9 cellular contexts compared by ENCODE assay signal in the genomic region with DNA sequence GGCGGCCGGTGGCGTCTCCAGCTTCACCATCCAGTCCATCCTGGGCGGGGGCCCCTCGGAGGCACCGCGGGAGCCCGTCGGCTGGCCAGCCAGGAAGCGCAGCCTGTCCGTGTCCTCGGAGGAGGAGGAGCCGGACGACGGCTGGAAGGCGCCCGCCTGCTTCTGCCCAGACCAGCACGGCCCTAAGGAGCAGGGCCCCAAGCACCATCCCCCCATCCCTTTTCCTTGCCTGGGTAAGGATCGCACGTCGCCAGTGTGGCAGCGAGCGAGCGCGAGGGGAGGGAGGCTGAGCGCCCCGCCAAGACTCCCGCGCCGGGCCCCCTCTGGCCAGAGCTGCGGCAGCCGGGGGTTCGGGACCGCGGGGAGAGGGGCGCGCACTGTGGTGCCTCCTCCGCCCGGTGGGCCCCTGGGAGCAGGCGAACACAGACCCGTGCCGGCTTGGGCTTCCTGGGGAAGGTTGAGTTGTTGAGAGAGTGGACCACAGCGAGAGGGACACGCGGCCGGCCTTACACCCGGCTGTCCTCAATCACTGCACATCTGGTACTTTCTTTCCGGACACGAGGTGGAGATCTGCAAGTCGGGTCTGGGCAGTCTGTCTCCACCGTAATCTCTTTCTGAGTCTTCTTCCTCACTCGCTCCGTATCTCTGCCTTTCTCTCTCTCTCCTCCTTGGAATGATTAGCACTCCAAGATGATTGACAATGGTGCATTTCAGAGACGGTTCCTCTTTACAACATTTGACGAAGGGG. TPM values are rescaled to one million over a fixed set of nuclear protein-coding genes. Genes with fewer than 3 reads are reported as not detected.
DNase-seq lines count a peak whose midpoint lies in the region; ATAC-seq lines count a peak whose summit lies in the region.
"Had no signal": no experiment of that assay in that cellular context is flagged by ENCODE, and none has a peak within 500 bp of the region (broad histone marks: within the 10 kb centered on the region; RNA-seq: fewer than 3 reads in every experiment).

No MANE protein-coding gene starts in this region.

- H3K9me3 ChIP-seq in HAP-1: no peaks in the 10 kb centered on the region
- no peaks in the 10 kb centered on the region for H3K9me3 ChIP-seq in mesodermal cell (ENCODE audit: control insufficient read depth, low read length)

- no peaks in the 10 kb centered on the region for H3K27me3 ChIP-seq in HAP-1 (ENCODE audit: low read depth)

- H3K36me3 ChIP-seq in HAP-1 (replicated peaks): peaks cover 12% of the 10 kb centered on the region
- no peaks in the 10 kb centered on the region for H3K36me3 ChIP-seq in mesodermal cell (ENCODE audit: control insufficient read depth, insufficient read depth, low read length)

- 0% methylated on average over 47 to 50 of the region's 55 CpGs for WGBS in mesodermal cell (ENCODE audit: insufficient coverage in 2 of 2), 2 experiments

- H3K4me1 ChIP-seq in HAP-1 (peaks cover 29% of the 10 kb centered on the region), mesodermal cell (ENCODE audit: control insufficient read depth, insufficient read depth, low read length, poor library complexity, severe bottlenecking) (peaks cover 22% of the 10 kb centered on the region)

- peak; percentile 11 for DNase-seq in COLO668 (lab: John Stamatoyannopoulos, UW; ENCODE audit: unreplicated experiment)
- DNase-seq in HAP-1 (ENCODE audit: low spot score in 2 of 2): peak in 1 of 2 experiments; percentile 56
- peak; percentile 34 to 48 for DNase-seq in activated T-cell treated with anti-CD3 and anti-CD28 coated beads, Interleukin-2, amount 50 U/mL, for 48 hours
- DNase-seq in RKO (ENCODE audit: low spot score): no peak
- DNase-seq in NCI-H2227 treated with DMSO at 0.1 percent for 48 hours (lab: John Stamatoyannopoulos, UW): no peak

- in situ Hi-C loops in HAP-1 (cut with MboI; ENCODE audit: low sequenced_read_pairs): no loop called here

- no peak overlapping the region for H3K27ac ChIP-seq in mesodermal cell (ENCODE audit: low read depth, low read length, severe bottlenecking)

- H3K4me3 ChIP-seq in HAP-1 (peak overlapping the region; percentile 46), mesodermal cell (ENCODE audit: extremely low read depth, insufficient read depth, low read length, poor library complexity, severe bottlenecking) (peak overlapping the region; percentile 5)

- ATAC-seq in GM18907 (IDR thresholded peaks at IDR 0.05; ENCODE audit: unreplicated experiment) (no peak), GM19395 (IDR thresholded peaks at IDR 0.05; ENCODE audit: unreplicated experiment) (no peak)
- ATAC-seq: Right ventricle myocardium inferior had no signal

RNA-seq across cellular contexts. Expression of a gene that starts 0.7 kb away (rescaled TPM):
- polyA plus RNA-seq in mesodermal cell (2013, experiment 1 of 2): 0.18 TPM
- not detected for polyA plus RNA-seq in mesodermal cell (2013, experiment 2 of 2)

RNA-seq across cellular contexts. Expression of a gene that starts 5.6 kb away (rescaled TPM):
- polyA plus RNA-seq in mesodermal cell (2013, experiment 1 of 2): 127 TPM
- polyA plus RNA-seq in mesodermal cell (2013, experiment 2 of 2): 114 TPM

RNA-seq across cellular contexts. Expression of a gene that starts 12.8 kb away (rescaled TPM):
- not detected for polyA plus RNA-seq in mesodermal cell (2013, experiment 1 of 2)
- polyA plus RNA-seq in mesodermal cell (2013, experiment 2 of 2): not detected

Comparison
In these comparisons a context has a peak if more than half of its experiments do, and no peak if none do; other contexts are left out.
1. DNase-seq: peak in COLO668 (single experiment) and activated T-cell treated with anti-CD3 and anti-CD28 coated beads, Interleukin-2, amount 50 U/mL, for 48 hours (2 of 2); none in RKO (single experiment) and NCI-H2227 treated with DMSO at 0.1 percent for 48 hours (single experiment).